Comparison of ENCODE assay signal across 13 cellular contexts in the genomic region with DNA sequence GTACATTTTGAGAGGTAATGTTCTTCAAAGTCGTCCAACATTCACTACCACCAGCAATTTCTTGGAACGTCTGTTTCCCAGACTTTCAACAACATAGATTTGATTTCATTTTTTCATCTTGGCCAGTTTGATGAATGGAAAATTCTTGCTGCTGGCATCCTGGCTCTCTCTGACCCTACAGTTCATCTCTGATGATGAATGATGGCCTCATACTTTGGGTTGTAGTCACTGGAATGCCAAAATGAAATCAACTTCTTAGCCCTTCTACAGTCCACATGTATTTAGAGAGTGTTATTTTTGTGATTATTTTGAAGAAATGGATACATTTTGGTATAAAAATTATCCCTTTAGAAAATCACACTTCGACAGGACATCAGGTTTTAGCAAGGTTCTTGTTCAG. TPM values are rescaled to one million over a fixed set of nuclear protein-coding genes. Genes with fewer than 3 reads are reported as not detected.
DNase-seq lines count a peak whose midpoint lies in the region; ATAC-seq and TF ChIP-seq lines count a peak whose summit lies in the region.
"Had no signal": no experiment of that assay in that cellular context is flagged by ENCODE, and none has a peak within 500 bp of the region (broad histone marks: within the 10 kb centered on the region; RNA-seq: fewer than 3 reads in every experiment).

No MANE protein-coding gene starts in this region.

- no peak for TF ChIP-seq EP300 in stomach (IDR thresholded peaks at IDR 0.05)

- TF ChIP-seq RAD21 in HCT116 (IDR thresholded peaks at IDR 0.05; ENCODE audit: low read depth): no peak

- H3K36me3 ChIP-seq in HCT116 (ENCODE audit: control insufficient read depth in 1 of 2, insufficient read depth in 2 of 2, low read length in 2 of 2): no peaks in the 10 kb centered on the region
- H3K36me3 ChIP-seq in adipocyte (ENCODE audit: control insufficient read depth, insufficient read depth, low read length, severe bottlenecking): no peaks in the 10 kb centered on the region
- H3K36me3 ChIP-seq in fibroblast of lung (ENCODE audit: control insufficient read depth, insufficient read depth, low read length): no peaks in the 10 kb centered on the region
- H3K36me3 ChIP-seq in stomach: no peaks in the 10 kb centered on the region

- H2AFZ ChIP-seq in HCT116 (ENCODE audit: low read depth, low read length, poor library complexity, severe bottlenecking) (no peak overlapping the region), fibroblast of lung (ENCODE audit: low read length) (no peak overlapping the region)

- RAD21 ChIA-PET in HCT116 (lab: Charles Lee; ENCODE audit: low non-redundant PET in 1 of 2, low total read pairs in 2 of 2, uncharacterized antibody in 2 of 2, unreplicated experiment in 2 of 2): no interaction called here

- ATAC-seq in HCT116 (peak; percentile 71), HG03571 (IDR thresholded peaks at IDR 0.05; ENCODE audit: unreplicated experiment) (no peak), GM21447 (IDR thresholded peaks at IDR 0.05; ENCODE audit: unreplicated experiment) (no peak), HG02973 (IDR thresholded peaks at IDR 0.05; ENCODE audit: unreplicated experiment) (no peak)
- ATAC-seq: left lobe of liver; stimulated activated memory B cell treated with anti-CD40 and anti-IgM and Interleukin-4, amounts not matched to agents 10 μg/mL and 1 μg/mL and 100 μg/mL, for 72 hours had no signal

- WGBS in stomach, 5 donors: 66 to 74% (median 73%) methylated on average over 3 of the region's 3 CpGs

- intact Hi-C loops in HCT116 (cut with micrococcal nuclease) (no loop called here), stomach (cut with DNase I; ENCODE audit: low total_unique reads) (no loop called here)

- H3K27ac ChIP-seq in HCT116 (ENCODE audit: low read depth, low read length) (peak overlapping the region; percentile 96), fibroblast of lung (ENCODE audit: insufficient read depth, low read length) (peak overlapping the region; percentile 84), stomach (peak overlapping the region in 3 of 5 donors; percentile 18 to 57 (median 38))

- POLR2A ChIA-PET in HCT116 (lab: Charles Lee): interaction anchor here (1.5 kb wide), 1 partner anchor 10 kb away, joined by 3 read pairs; no protein-coding TSS in a partner anchor

- peak overlapping the region; percentile 57 for H3K9ac ChIP-seq in HCT116 (ENCODE audit: low read length)
- H3K9ac ChIP-seq in adipocyte (ENCODE audit: low read length): peak overlapping the region; percentile 43
- H3K9ac ChIP-seq in fibroblast of lung (ENCODE audit: insufficient read depth, low read length): peak overlapping the region; percentile 53

- DNase-seq in HCT116 (ENCODE audit: low read depth, low spot score): peak; percentile 28
- DNase-seq in adipocyte (ENCODE audit: low read depth): peak; percentile 48
- peak; percentile 42 to 75 for DNase-seq in fibroblast of lung (ENCODE audit: low read depth in 2 of 2)
- DNase-seq in stomach: no peak
- no peak for DNase-seq in activated naive CD4-positive, alpha-beta T cell treated with Interleukin-2 at 50 U/mL for 16 hours
- DNase-seq: activated CD4-positive, CD25-positive, alpha-beta regulatory T cell; NCI-H526 treated with DMSO at 0.1 percent for 48 hours; occipital lobe had no signal

- no peaks in the 10 kb centered on the region for H3K9me3 ChIP-seq in HCT116 (ENCODE audit: control insufficient read depth in 1 of 2, insufficient read depth in 1 of 2, low read depth in 1 of 2, low read length in 2 of 2)
- H3K9me3 ChIP-seq in adipocyte (ENCODE audit: control insufficient read depth, low read length): no peaks in the 10 kb centered on the region
- H3K9me3 ChIP-seq in fibroblast of lung (ENCODE audit: control insufficient read depth, insufficient read depth, low read depth, low read length): no peaks in the 10 kb centered on the region
- no peaks in the 10 kb centered on the region for H3K9me3 ChIP-seq in stomach

- no peak for TF ChIP-seq POLR2A in HCT116 (IDR thresholded peaks at IDR 0.05; ENCODE audit: borderline replicate concordance, extremely low read depth, insufficient read depth, insufficient read length)
- no peak for TF ChIP-seq POLR2A in stomach (IDR thresholded peaks at IDR 0.05)

- H3K4me2 ChIP-seq in HCT116 (ENCODE audit: low read length): peak overlapping the region; percentile 65
- H3K4me2 ChIP-seq in fibroblast of lung (ENCODE audit: extremely low read depth, insufficient read depth, low read length): peak overlapping the region; percentile 75

- CTCF ChIA-PET in HCT116 (lab: Charles Lee): no interaction called here

- no TSS peak for BruUV-seq in HCT116 (replicated peaks; lab: Mats Ljungman, UMichigan)

- H3K79me2 ChIP-seq in HCT116 (ENCODE audit: insufficient read depth, low read length): peaks cover 39% of the 10 kb centered on the region
- peaks cover 9% of the 10 kb centered on the region for H3K79me2 ChIP-seq in fibroblast of lung (ENCODE audit: control insufficient read depth, insufficient read depth, low read length)

- peak overlapping the region in 1 of 2 experiments; percentile 38; a peak in 2 of 4 replicates for H3K4me3 ChIP-seq in HCT116 (replicated peaks in 1 of 2; ENCODE audit: low read depth in 1 of 2, low read length in 2 of 2)
- H3K4me3 ChIP-seq in adipocyte (ENCODE audit: low read length): no peak overlapping the region
- H3K4me3 ChIP-seq in fibroblast of lung (replicated peaks in 1 of 4; ENCODE audit: control extremely low read depth in 1 of 4, insufficient read depth in 1 of 4, low read depth in 3 of 4, low read length in 4 of 4): peak overlapping the region in 1 of 4 experiments; percentile 4
- no peak overlapping the region for H3K4me3 ChIP-seq in stomach

- H3K9me2 ChIP-seq in HCT116 (ENCODE audit: insufficient read depth): no peaks in the 10 kb centered on the region

- H3K27me3 ChIP-seq in HCT116 (ENCODE audit: insufficient read depth, low read length) (no peaks in the 10 kb centered on the region), adipocyte (replicated peaks; ENCODE audit: control insufficient read depth, insufficient read depth, low read length) (no peaks in the 10 kb centered on the region), fibroblast of lung (ENCODE audit: control insufficient read depth, insufficient read depth, low read length) (no peaks in the 10 kb centered on the region), stomach (no peaks in the 10 kb centered on the region)

- H3K4me1 ChIP-seq in HCT116 (ENCODE audit: control insufficient read depth in 1 of 2, insufficient read depth in 2 of 2, low read length in 2 of 2) (peaks cover 47 to 58% of the 10 kb centered on the region in 2 experiments), adipocyte (ENCODE audit: control insufficient read depth, insufficient read depth, low read length) (peaks cover 23% of the 10 kb centered on the region), fibroblast of lung (ENCODE audit: control insufficient read depth, extremely low read depth, insufficient read depth, low read length) (peaks cover 11% of the 10 kb centered on the region), stomach (peaks cover 0 to 9% (median 3%) of the 10 kb centered on the region in 4 donors)

- TF ChIP-seq CTCF in HCT116 (IDR thresholded peaks at IDR 0.05 in 2 of 3, conservative IDR thresholded peaks at IDR 0.05 in 1 of 3; ENCODE audit: borderline replicate concordance in 1 of 3, insufficient read depth in 1 of 3, low read depth in 2 of 3, low read length in 2 of 3): no peak
- TF ChIP-seq CTCF in fibroblast of lung (conservative IDR thresholded peaks at IDR 0.05 in 1 of 2, IDR thresholded peaks at IDR 0.05 in 1 of 2; ENCODE audit: low read depth in 1 of 2, low read length in 2 of 2): no peak
- no peak for TF ChIP-seq CTCF in stomach (IDR thresholded peaks at IDR 0.05)

- H4K20me1 ChIP-seq in HCT116 (ENCODE audit: insufficient read depth) (no peaks in the 10 kb centered on the region), fibroblast of lung (ENCODE audit: control insufficient read depth, extremely low read depth, insufficient read depth, low read length) (no peaks in the 10 kb centered on the region)

TF ChIP-seq in HCT116, 20 proteins besides CTCF, POLR2A, EP300 and RAD21 (continues in another document):
- TF ChIP-seq ZNF274 (IDR thresholded peaks at IDR 0.05; ENCODE audit: low read depth, low read length): no peak
- no peak for TF ChIP-seq YY1 (IDR thresholded peaks at IDR 0.05; ENCODE audit: extremely low read depth, insufficient replicate concordance, low read depth, low read length)
- no peak for TF ChIP-seq ELF1 (IDR thresholded peaks at IDR 0.05; ENCODE audit: borderline replicate concordance, low read depth)
- TF ChIP-seq CBX3 (IDR thresholded peaks at IDR 0.05; ENCODE audit: low read depth): no peak
- no peak for TF ChIP-seq EGR1 (IDR thresholded peaks at IDR 0.05; ENCODE audit: low read depth)
- TF ChIP-seq MAX (IDR thresholded peaks at IDR 0.05): no peak
- TF ChIP-seq SP1 (IDR thresholded peaks at IDR 0.05; ENCODE audit: low read depth): peak; percentile 24; the same call in 1 of the 2 replicates
- no peak for TF ChIP-seq ZFX (IDR thresholded peaks at IDR 0.05)

RNA-seq across cellular contexts. Expression of gene CHST7, which starts 8.8 kb away (rescaled TPM):
- 7.7 TPM for total RNA-seq in HCT116 (2021; ENCODE audit: unreplicated experiment)
- 4.3 and 4.5 TPM in 2 replicates for polyA plus RNA-seq in HCT116 (2012)
- total RNA-seq in fibroblast of lung: 8.5 and 11.2 TPM in 2 replicates
- polyA plus RNA-seq in fibroblast of lung: 2.8 and 3.7 TPM in 2 replicates
- 6.3 and 6.7 TPM in 2 replicates for polyA plus RNA-seq in fibroblast of lung (2012)
- 0.63 and 1.7 TPM in 2 replicates for polyA minus RNA-seq in fibroblast of lung (ENCODE audit: low replicate concordance)
- 10 to 100 TPM in 1 of 5 donors, 1 to 10 TPM in 3, under 1 TPM in 1; 0.29 to 10.1 (median 1.8) TPM for total RNA-seq in stomach
- 1 to 10 TPM; 1.4 to 3.5 (median 2.4) TPM for polyA plus RNA-seq in stomach

RNA-seq across cellular contexts. Expression of gene ZNF674, which starts 37.1 kb away (rescaled TPM):
- total RNA-seq in HCT116 (2021; ENCODE audit: unreplicated experiment) (5.2 TPM), fibroblast of lung (6.9 and 8.3 TPM in 2 replicates), stomach (10 to 100 TPM in 2 of 5 donors, 1 to 10 TPM in 3; 1.8 to 14.0 (median 8.1) TPM)
- polyA plus RNA-seq in HCT116 (2012): 4.0 TPM in 2 replicates
- polyA plus RNA-seq in fibroblast of lung (1.8 and 3.2 TPM in 2 replicates), stomach (under 1 TPM; 0.61 to 1.00 (median 0.65) TPM)
- polyA plus RNA-seq in fibroblast of lung (2012): 1.1 and 1.7 TPM in 2 replicates
- 9.6 and 13.8 TPM in 2 replicates for polyA minus RNA-seq in fibroblast of lung (ENCODE audit: low replicate concordance)

Comparison
In these comparisons a context has a peak if more than half of its experiments do, and no peak if none do; other contexts are left out.
1. DNase-seq: peak in HCT116 (single experiment), adipocyte (single experiment) and fibroblast of lung (2 of 2); none in stomach (single experiment) and activated naive CD4-positive, alpha-beta T cell treated with Interleukin-2 at 50 U/mL for 16 hours (single experiment).
2. H3K27ac ChIP-seq: peak in every context shown above with its lines; median percentile 96 in HCT116; 84 in fibroblast of lung; 38 in stomach.
3. Peak in every context shown above with its lines, with median percentiles within 50 percentile points of each other: H3K9ac ChIP-seq.